ENCODE assay signal across 19 cellular contexts in the genomic region with DNA sequence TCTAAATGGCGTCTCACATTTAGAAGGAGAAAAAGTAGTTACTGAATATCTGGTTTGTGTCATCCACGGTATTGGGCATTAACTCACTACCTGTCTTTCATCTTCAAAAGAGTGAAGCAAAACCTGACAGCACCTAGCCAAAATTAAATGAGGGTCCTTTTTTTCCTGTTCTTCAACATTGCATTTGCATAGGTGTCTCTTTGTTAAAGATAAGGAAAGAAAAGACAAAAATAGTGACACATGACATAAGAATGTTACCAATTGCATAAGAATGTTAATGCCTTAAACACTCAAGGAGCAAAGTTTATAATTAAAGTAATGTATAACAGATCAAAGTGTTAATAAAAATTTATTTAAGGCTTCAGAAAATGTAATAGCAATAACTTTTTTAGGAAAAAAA.
"Had no signal": no experiment of that assay in that cellular context is flagged by ENCODE, and none has a peak within 500 bp of the region (broad histone marks: within the 10 kb centered on the region; RNA-seq: fewer than 3 reads in every experiment).

No MANE protein-coding gene starts in this region.

- H3K27me3 Mint-ChIP-seq: central memory CD8-positive, alpha-beta T cell had no signal

- H3K4me1 ChIP-seq: adrenal gland, ascending aorta, heart right ventricle, upper lobe of left lung had no signal

- ATAC-seq: activated CD8-positive, alpha-beta T cell treated with anti-CD3 and anti-CD28 coated beads for 36 hours; activated naive CD4-positive, alpha-beta T cell treated with anti-CD3 and anti-CD28 coated beads, Interleukin-2, amount 50 U/mL, for 72 hours; heart right ventricle; left ventricle myocardium superior; natural killer cell; T-helper 17 cell had no signal

- H3K9me3 Mint-ChIP-seq: activated CD8-positive, alpha-beta T cell treated with anti-CD3 and anti-CD28 coated beads for 36 hours; activated naive CD4-positive, alpha-beta T cell treated with anti-CD3 and anti-CD28 coated beads, Interleukin-2, amount 50 U/mL, for 72 hours; central memory CD8-positive, alpha-beta T cell had no signal

- FAIRE-seq: colon had no signal

- H3K4me3 Mint-ChIP-seq: activated CD8-positive, alpha-beta T cell treated with anti-CD3 and anti-CD28 coated beads for 36 hours; central memory CD8-positive, alpha-beta T cell; natural killer cell; T-helper 17 cell had no signal

- DNase-seq: activated CD4-positive, alpha-beta T cell treated with anti-CD3 and anti-CD28 coated beads for 48 hours; activated CD8-positive, alpha-beta T cell treated with anti-CD3 and anti-CD28 coated beads for 36 hours; adrenal gland; heart right ventricle; left ventricle myocardium superior; mammary epithelial cell; midbrain; natural killer cell; retina; stimulated activated CD4-positive, alpha-beta T cell treated with anti-CD3 and anti-CD28 coated beads, Interleukin-4, amount 100 ng/mL, for 1 hour; stimulated activated naive CD4-positive, alpha-beta T cell; SW 1271; T-helper 17 cell; upper lobe of left lung had no signal

- H3K27ac ChIP-seq: adrenal gland, ascending aorta, heart right ventricle, thoracic aorta, upper lobe of left lung had no signal

- H3K27me3 ChIP-seq: adrenal gland, ascending aorta, heart right ventricle, upper lobe of left lung had no signal

- H3K27ac Mint-ChIP-seq: activated CD8-positive, alpha-beta T cell treated with anti-CD3 and anti-CD28 coated beads for 36 hours; activated naive CD4-positive, alpha-beta T cell treated with anti-CD3 and anti-CD28 coated beads, Interleukin-2, amount 50 U/mL, for 72 hours; natural killer cell; T-helper 17 cell had no signal

- H3K36me3 Mint-ChIP-seq: activated naive CD4-positive, alpha-beta T cell treated with anti-CD3 and anti-CD28 coated beads, Interleukin-2, amount 50 U/mL, for 72 hours; natural killer cell had no signal

- H3K4me1 Mint-ChIP-seq: central memory CD8-positive, alpha-beta T cell; natural killer cell had no signal
